In the genomic region with DNA sequence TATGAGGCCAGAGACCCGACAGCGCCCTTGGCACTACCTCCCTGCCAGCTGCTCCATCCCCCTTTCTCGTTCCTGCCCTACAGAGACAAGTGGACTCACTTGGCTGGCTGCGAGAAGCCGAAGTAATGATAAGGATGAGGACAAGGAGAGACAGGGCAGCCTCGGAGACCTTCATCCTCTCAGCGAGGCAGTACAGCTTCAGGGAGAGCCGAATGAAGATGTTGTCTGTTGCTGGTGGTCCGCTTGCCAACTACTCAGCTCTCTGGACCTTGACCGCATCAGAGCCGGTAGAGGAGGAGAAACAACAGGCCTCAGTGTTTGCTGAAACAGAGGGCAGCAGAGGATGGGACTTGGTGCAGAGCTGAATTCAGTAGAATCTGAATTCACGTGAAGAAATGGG, we compare ENCODE assay signal across 1 cellular context.
TF ChIP-seq lines count a peak whose summit lies in the region.

A gene with protein sequence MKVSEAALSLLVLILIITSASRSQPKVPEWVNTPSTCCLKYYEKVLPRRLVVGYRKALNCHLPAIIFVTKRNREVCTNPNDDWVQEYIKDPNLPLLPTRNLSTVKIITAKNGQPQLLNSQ (minus strand): TSS at position 252 of the 400 bp plus-strand sequence. CDS start 77 bp downstream, at position 175.

TF ChIP-seq in liver, 16 proteins besides CTCF, POLR2A, EP300 and RAD21 (continued from another document):
- TF ChIP-seq, protein P1, sequence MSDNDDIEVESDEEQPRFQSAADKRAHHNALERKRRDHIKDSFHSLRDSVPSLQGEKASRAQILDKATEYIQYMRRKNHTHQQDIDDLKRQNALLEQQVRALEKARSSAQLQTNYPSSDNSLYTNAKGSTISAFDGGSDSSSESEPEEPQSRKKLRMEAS (IDR thresholded peaks at IDR 0.05) = no peak
- TF ChIP-seq EGR1 (IDR thresholded peaks at IDR 0.05; ENCODE audit: low read depth in 2 of 2) (no peak), HNF4A (conservative IDR thresholded peaks at IDR 0.05) (peak; percentile 74 to 78), JUND (IDR thresholded peaks at IDR 0.05) (peak in 1 of 2 donors; percentile 6), TAF1 (conservative IDR thresholded peaks at IDR 0.05) (peak; percentile 79)
